ENCODE assay signal across 13 cellular contexts in genomic region chr1:77833521-77834100, GRCh38. TPM values are rescaled to one million over a fixed set of nuclear protein-coding genes. Genes with fewer than 3 reads are reported as not detected.
DNase-seq lines count a peak whose midpoint lies in the region; TF ChIP-seq lines count a peak whose summit lies in the region.
"Had no signal": no experiment of that assay in that cellular context is flagged by ENCODE, and none has a peak within 500 bp of the region (broad histone marks: within the 10 kb centered on the region; RNA-seq: fewer than 3 reads in every experiment).

No MANE protein-coding gene starts in this region.

- H3K4me1 ChIP-seq in SJSA1 (replicated peaks), result peaks cover 57% of the 10 kb centered on the region
- peaks cover 0 to 6% of the 10 kb centered on the region in 2 donors for H3K4me1 ChIP-seq in mucosa of rectum (ENCODE audit: control insufficient read depth in 2 of 2, insufficient read depth in 2 of 2, low read length in 2 of 2)
- H3K4me1 ChIP-seq in suprapubic skin, result peaks cover 44% of the 10 kb centered on the region
- no peaks in the 10 kb centered on the region for H3K4me1 ChIP-seq in BE2C

- DNase-seq in SJSA1 (ENCODE audit: low read depth in 1 of 2, low spot score in 2 of 2), result peak in 1 of 2 experiments; percentile 26
- DNase-seq in coronary artery (ENCODE audit: low spot score), result no peak
- no peak for DNase-seq in suprapubic skin (ENCODE audit: low spot score in 2 of 2)
- DNase-seq in DMS79 treated with DMSO at 0.1 percent for 48 hours (lab: John Stamatoyannopoulos, UW), result no peak
- DNase-seq in COLO668 (lab: John Stamatoyannopoulos, UW; ENCODE audit: unreplicated experiment), result no peak
- no peak for DNase-seq in BE2C
- no peak for DNase-seq in NOMO-1 (lab: John Stamatoyannopoulos, UW; ENCODE audit: unreplicated experiment in 2 of 2)
- DNase-seq: activated CD8-positive, alpha-beta memory T cell treated with anti-CD3 and anti-CD28 coated beads for 24 hours; activated naive CD4-positive, alpha-beta T cell treated with anti-CD3 and anti-CD28 coated beads, Interleukin-2, amount 50 U/mL, for 16 hours; posterior cingulate gyrus; stimulated activated naive CD8-positive, alpha-beta T cell treated with anti-CD3 and anti-CD28 coated beads, Interleukin-15, amount 100 ng/mL, for 72 hours had no signal

- H3K27me3 ChIP-seq in SJSA1 (replicated peaks) (no peaks in the 10 kb centered on the region), mucosa of rectum (ENCODE audit: control insufficient read depth in 2 of 2, insufficient read depth in 2 of 2, low read length in 2 of 2) (no peaks in the 10 kb centered on the region), suprapubic skin (no peaks in the 10 kb centered on the region), BE2C (no peaks in the 10 kb centered on the region)

- H3K9ac ChIP-seq in mucosa of rectum (ENCODE audit: low read depth in 1 of 2, low read length in 2 of 2), result no peak overlapping the region

- no peak for TF ChIP-seq EP300 in suprapubic skin (IDR thresholded peaks at IDR 0.05)

- H3K4me3 ChIP-seq in SJSA1 (no peak overlapping the region), coronary artery (peak overlapping the region; percentile 1), mucosa of rectum (ENCODE audit: low read length in 2 of 2) (no peak overlapping the region), suprapubic skin (no peak overlapping the region), BE2C (ENCODE audit: low read depth, low read length) (no peak overlapping the region)
- H3K4me3 ChIP-seq: HAP-1 had no signal

- no peak for TF ChIP-seq POLR2A in suprapubic skin (IDR thresholded peaks at IDR 0.05)

- H3K36me3 ChIP-seq in SJSA1 (peaks cover 4% of the 10 kb centered on the region), mucosa of rectum (ENCODE audit: control insufficient read depth in 2 of 2, insufficient read depth in 2 of 2, low read length in 2 of 2) (peaks cover 0 to 2% of the 10 kb centered on the region in 2 donors), suprapubic skin (peaks cover 2% of the 10 kb centered on the region), BE2C (no peaks in the 10 kb centered on the region)
- H3K36me3 ChIP-seq: HAP-1 had no signal

- 97% methylated on average over 3 of the region's 3 CpGs for WGBS in suprapubic skin

- TF ChIP-seq CTCF in coronary artery (IDR thresholded peaks at IDR 0.05), result no peak
- TF ChIP-seq CTCF in suprapubic skin (IDR thresholded peaks at IDR 0.05), result no peak
- TF ChIP-seq CTCF in BE2C (IDR thresholded peaks at IDR 0.05; ENCODE audit: low read depth, low read length), result no peak

- H3K27ac ChIP-seq in SJSA1 (peak overlapping the region; percentile 63), coronary artery (peak overlapping the region; percentile 83), mucosa of rectum (ENCODE audit: low read depth in 2 of 2, low read length in 2 of 2) (peak overlapping the region; percentile 48 to 69), suprapubic skin (peak overlapping the region; percentile 79)

- no peaks in the 10 kb centered on the region for H3K9me3 ChIP-seq in SJSA1 (replicated peaks)
- H3K9me3 ChIP-seq in mucosa of rectum (ENCODE audit: control insufficient read depth in 2 of 2, low read length in 2 of 2), result no peaks in the 10 kb centered on the region
- H3K9me3 ChIP-seq in suprapubic skin, result no peaks in the 10 kb centered on the region
- H3K9me3 ChIP-seq in BE2C, result no peaks in the 10 kb centered on the region
- H3K9me3 ChIP-seq: HAP-1 had no signal

RNA-seq across cellular contexts. Expression of gene MIGA1, which starts 54.2 kb away (rescaled TPM):
- 13.0 and 13.2 TPM in 2 replicates for total RNA-seq in SJSA1 (2014; rRNA removed; shearing (Covaris generic))
- 10 to 100 TPM in 2 of 4 donors, 1 to 10 TPM in 2; 7.6 to 17.6 (median 10.2) TPM for total RNA-seq in suprapubic skin
- polyA plus RNA-seq in BE2C (2012; ENCODE audit: insufficient read depth, insufficient read length, low read depth), result 2.8 TPM

RNA-seq across cellular contexts. Expression of gene NEXN, which starts 54.8 kb away (rescaled TPM):
- 31.4 and 36.0 TPM in 2 replicates for total RNA-seq in SJSA1 (2014; rRNA removed; shearing (Covaris generic))
- 1 to 10 TPM in 3 of 4 donors, under 1 TPM in 1; 0.60 to 3.3 (median 2.1) TPM for total RNA-seq in suprapubic skin
- polyA plus RNA-seq in BE2C (2012; ENCODE audit: insufficient read depth, insufficient read length, low read depth), result 0.34 TPM
